1 cellular context compared by ENCODE assay signal in the genomic region with DNA sequence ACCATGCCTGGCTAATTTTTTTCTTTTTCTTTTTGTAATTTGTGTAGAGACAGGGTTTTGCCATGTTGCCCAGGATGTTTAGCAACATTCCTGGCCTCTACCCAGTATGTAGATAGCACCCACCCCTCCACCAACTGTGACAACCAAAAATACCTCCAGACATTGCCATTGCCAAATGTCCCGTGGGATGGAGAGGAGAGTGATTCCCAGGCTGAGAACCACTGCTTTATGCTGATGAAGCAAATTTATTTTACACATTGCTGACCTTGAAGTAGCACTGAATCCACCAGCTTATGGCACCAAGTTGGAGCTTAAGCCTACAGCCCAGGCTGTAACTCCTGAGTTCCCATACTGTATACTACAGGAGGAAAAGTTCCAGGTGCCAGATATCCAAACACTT.
A peak's percentile ranks its signal among the peaks of the same experiment; 100 is the strongest.
TF ChIP-seq lines count a peak whose summit lies in the region.

No MANE protein-coding gene starts in this region.

TF ChIP-seq in K562, 482 proteins besides CTCF, POLR2A, EP300 and RAD21 (continued from another document):
- TF ChIP-seq, protein P1, sequence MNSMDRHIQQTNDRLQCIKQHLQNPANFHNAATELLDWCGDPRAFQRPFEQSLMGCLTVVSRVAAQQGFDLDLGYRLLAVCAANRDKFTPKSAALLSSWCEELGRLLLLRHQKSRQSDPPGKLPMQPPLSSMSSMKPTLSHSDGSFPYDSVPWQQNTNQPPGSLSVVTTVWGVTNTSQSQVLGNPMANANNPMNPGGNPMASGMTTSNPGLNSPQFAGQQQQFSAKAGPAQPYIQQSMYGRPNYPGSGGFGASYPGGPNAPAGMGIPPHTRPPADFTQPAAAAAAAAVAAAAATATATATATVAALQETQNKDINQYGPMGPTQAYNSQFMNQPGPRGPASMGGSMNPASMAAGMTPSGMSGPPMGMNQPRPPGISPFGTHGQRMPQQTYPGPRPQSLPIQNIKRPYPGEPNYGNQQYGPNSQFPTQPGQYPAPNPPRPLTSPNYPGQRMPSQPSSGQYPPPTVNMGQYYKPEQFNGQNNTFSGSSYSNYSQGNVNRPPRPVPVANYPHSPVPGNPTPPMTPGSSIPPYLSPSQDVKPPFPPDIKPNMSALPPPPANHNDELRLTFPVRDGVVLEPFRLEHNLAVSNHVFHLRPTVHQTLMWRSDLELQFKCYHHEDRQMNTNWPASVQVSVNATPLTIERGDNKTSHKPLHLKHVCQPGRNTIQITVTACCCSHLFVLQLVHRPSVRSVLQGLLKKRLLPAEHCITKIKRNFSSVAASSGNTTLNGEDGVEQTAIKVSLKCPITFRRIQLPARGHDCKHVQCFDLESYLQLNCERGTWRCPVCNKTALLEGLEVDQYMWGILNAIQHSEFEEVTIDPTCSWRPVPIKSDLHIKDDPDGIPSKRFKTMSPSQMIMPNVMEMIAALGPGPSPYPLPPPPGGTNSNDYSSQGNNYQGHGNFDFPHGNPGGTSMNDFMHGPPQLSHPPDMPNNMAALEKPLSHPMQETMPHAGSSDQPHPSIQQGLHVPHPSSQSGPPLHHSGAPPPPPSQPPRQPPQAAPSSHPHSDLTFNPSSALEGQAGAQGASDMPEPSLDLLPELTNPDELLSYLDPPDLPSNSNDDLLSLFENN (IDR thresholded peaks at IDR 0.05; ENCODE audit: low read depth in 2 of 2, low read length in 2 of 2) = no peak
- TF ChIP-seq, protein P2, sequence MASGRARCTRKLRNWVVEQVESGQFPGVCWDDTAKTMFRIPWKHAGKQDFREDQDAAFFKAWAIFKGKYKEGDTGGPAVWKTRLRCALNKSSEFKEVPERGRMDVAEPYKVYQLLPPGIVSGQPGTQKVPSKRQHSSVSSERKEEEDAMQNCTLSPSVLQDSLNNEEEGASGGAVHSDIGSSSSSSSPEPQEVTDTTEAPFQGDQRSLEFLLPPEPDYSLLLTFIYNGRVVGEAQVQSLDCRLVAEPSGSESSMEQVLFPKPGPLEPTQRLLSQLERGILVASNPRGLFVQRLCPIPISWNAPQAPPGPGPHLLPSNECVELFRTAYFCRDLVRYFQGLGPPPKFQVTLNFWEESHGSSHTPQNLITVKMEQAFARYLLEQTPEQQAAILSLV (tag; IDR thresholded peaks at IDR 0.05) = no peak
- TF ChIP-seq RNF2 (IDR thresholded peaks at IDR 0.05) (no peak), MAFF (IDR thresholded peaks at IDR 0.05; ENCODE audit: low read length) (peak; percentile 88), GATAD2A (IDR thresholded peaks at IDR 0.05) (no peak)
TF ChIP-seq in K562: peak in this region for 5.
